In genomic region chrX:13911581-13911980, GRCh38 we compare ENCODE assay signal across 24 cellular contexts.
DNase-seq lines count a peak whose midpoint lies in the region; ATAC-seq and TF ChIP-seq lines count a peak whose summit lies in the region.
"Had no signal": no experiment of that assay in that cellular context is flagged by ENCODE, and none has a peak within 500 bp of the region (broad histone marks: within the 10 kb centered on the region; RNA-seq: fewer than 3 reads in every experiment).

No MANE protein-coding gene starts in this region.

- H3K4me3 ChIP-seq in fibroblast of lung (replicated peaks in 1 of 4; ENCODE audit: control extremely low read depth in 1 of 4, insufficient read depth in 1 of 4, low read depth in 3 of 4, low read length in 4 of 4), result no peak overlapping the region
- H3K4me3 ChIP-seq in smooth muscle cell, result no peak overlapping the region
- H3K4me3 ChIP-seq: esophagus squamous epithelium, Peyer's patch, psoas muscle, testis had no signal

- H4K20me1 ChIP-seq in fibroblast of lung (ENCODE audit: control insufficient read depth, extremely low read depth, insufficient read depth, low read length) (no peaks in the 10 kb centered on the region), smooth muscle cell (ENCODE audit: low read depth) (no peaks in the 10 kb centered on the region)

- H3K9me3 ChIP-seq in fibroblast of lung (ENCODE audit: control insufficient read depth, insufficient read depth, low read depth, low read length) (no peaks in the 10 kb centered on the region), smooth muscle cell (replicated peaks; ENCODE audit: low read depth) (peaks cover 5% of the 10 kb centered on the region)
- H3K9me3 ChIP-seq: esophagus squamous epithelium, Peyer's patch, psoas muscle, testis had no signal

- 62% methylated on average over 1 of the region's 1 CpG for WGBS in smooth muscle cell (ENCODE audit: low lambda C conversion rate)

- ATAC-seq in GM21447 (IDR thresholded peaks at IDR 0.05; ENCODE audit: unreplicated experiment), result no peak
- ATAC-seq in GM18519 (IDR thresholded peaks at IDR 0.05; ENCODE audit: low FRiP score, unreplicated experiment), result no peak
- ATAC-seq: activated CD4-positive, CD25-positive, alpha-beta regulatory T cell treated with anti-CD3 and anti-CD28 coated beads, Interleukin-2, amount 50 U/mL, for 24 hours; psoas muscle had no signal

- H3F3A ChIP-seq in smooth muscle cell (ENCODE audit: low read depth), result no peaks in the 10 kb centered on the region

- H2AFZ ChIP-seq in fibroblast of lung (ENCODE audit: low read length), result no peak overlapping the region
- H2AFZ ChIP-seq in smooth muscle cell (ENCODE audit: low read depth), result peak overlapping the region; percentile 9

- TF ChIP-seq CTCF in fibroblast of lung (conservative IDR thresholded peaks at IDR 0.05 in 1 of 2, IDR thresholded peaks at IDR 0.05 in 1 of 2; ENCODE audit: low read depth in 1 of 2, low read length in 2 of 2) (no peak), smooth muscle cell (IDR thresholded peaks at IDR 0.05; ENCODE audit: borderline replicate concordance, insufficient read depth, poor library complexity, severe bottlenecking) (no peak)

- no peaks in the 10 kb centered on the region for H3K27me3 ChIP-seq in fibroblast of lung (ENCODE audit: control insufficient read depth, insufficient read depth, low read length)
- no peaks in the 10 kb centered on the region for H3K27me3 ChIP-seq in smooth muscle cell (ENCODE audit: low read depth)
- H3K27me3 ChIP-seq: brain microvascular endothelial cell, esophagus squamous epithelium, Peyer's patch, testis had no signal

- H3K27ac ChIP-seq in angular gyrus (ENCODE audit: low read depth, low read length) (peak overlapping the region; percentile 66), fibroblast of lung (ENCODE audit: insufficient read depth, low read length) (no peak overlapping the region), smooth muscle cell (ENCODE audit: low read depth) (peak overlapping the region; percentile 37)
- H3K27ac ChIP-seq: brain microvascular endothelial cell, esophagus squamous epithelium, Peyer's patch, psoas muscle, testis had no signal

- H3K79me2 ChIP-seq in fibroblast of lung (ENCODE audit: control insufficient read depth, insufficient read depth, low read length) (no peaks in the 10 kb centered on the region), smooth muscle cell (ENCODE audit: low read depth) (no peaks in the 10 kb centered on the region)

- H3K4me2 ChIP-seq in fibroblast of lung (ENCODE audit: extremely low read depth, insufficient read depth, low read length) (no peak overlapping the region), smooth muscle cell (peak overlapping the region; percentile 23)

- H3K9ac ChIP-seq in fibroblast of lung (ENCODE audit: insufficient read depth, low read length), result no peak overlapping the region
- H3K9ac ChIP-seq in smooth muscle cell (ENCODE audit: low read depth), result no peak overlapping the region

- H3K36me3 ChIP-seq in fibroblast of lung (ENCODE audit: control insufficient read depth, insufficient read depth, low read length) (no peaks in the 10 kb centered on the region), smooth muscle cell (ENCODE audit: low read depth) (no peaks in the 10 kb centered on the region)
- H3K36me3 ChIP-seq: brain microvascular endothelial cell, esophagus squamous epithelium, Peyer's patch had no signal

- H3K4me1 ChIP-seq in fibroblast of lung (ENCODE audit: control insufficient read depth, extremely low read depth, insufficient read depth, low read length), result no peaks in the 10 kb centered on the region
- H3K4me1 ChIP-seq in smooth muscle cell (ENCODE audit: low read depth), result no peaks in the 10 kb centered on the region
- H3K4me1 ChIP-seq: esophagus squamous epithelium, Peyer's patch, psoas muscle, testis had no signal

- DNase-seq in EH (ENCODE audit: low read depth), result peak; percentile 21
- peak; percentile 53 to 68 for DNase-seq in fibroblast of lung (ENCODE audit: low read depth in 2 of 2)
- DNase-seq in smooth muscle cell (lab: John Stamatoyannopoulos, UW; ENCODE audit: unreplicated experiment), result no peak
- DNase-seq in activated naive CD4-positive, alpha-beta T cell treated with Interleukin-2 at 50 U/mL for 16 hours, result no peak
- no peak for DNase-seq in iPS-NIHi11 (ENCODE audit: low spot score)
- DNase-seq: ACHN; activated CD4-positive, alpha-beta memory T cell treated with anti-CD3 and anti-CD28 coated beads, Interleukin-2, amount 10 ng/mL, durations not matched to agents 7 days and 5 days; activated naive CD8-positive, alpha-beta T cell treated with anti-CD3 and anti-CD28 coated beads for 36 hours; brain microvascular endothelial cell; cortex of kidney; esophagus squamous epithelium; GOT3; head of caudate nucleus; KG1; NCI-H1436 treated with DMSO at 0.1 percent for 48 hours; NCI-H510A; Peyer's patch; psoas muscle; stimulated activated CD4-positive, alpha-beta T cell treated with anti-CD3 and anti-CD28 coated beads, Interleukin-1b, Interleukin-23, amount 100 ng/mL, for 48 hours; testis had no signal

Comparison
In these comparisons a context has a peak if more than half of its experiments do, and no peak if none do; other contexts are left out.
1. DNase-seq: peak in EH (single experiment) and fibroblast of lung (2 of 2); none in smooth muscle cell (single experiment), activated naive CD4-positive, alpha-beta T cell treated with Interleukin-2 at 50 U/mL for 16 hours (single experiment) and iPS-NIHi11 (single experiment).